ENCODE assay signal across 2 cellular contexts in genomic region chr9:137195525-137196220, GRCh38.
A peak's percentile ranks its signal among the peaks of the same experiment; 100 is the strongest.
TF ChIP-seq lines count a peak whose summit lies in the region.

No MANE protein-coding gene starts in this region.

TF ChIP-seq in HCT116, 20 proteins besides CTCF, POLR2A, EP300 and RAD21:
- TF ChIP-seq MAX (IDR thresholded peaks at IDR 0.05) = no peak

TF ChIP-seq in K562, 482 proteins besides CTCF, POLR2A, EP300 and RAD21:
- 0 out of 2 replicates have a peak, but pooled peaks have one; percentile 25 for TF ChIP-seq ZBTB33 (CRISPR knock-in tag; IDR thresholded peaks at IDR 0.05)
- no peak for TF ChIP-seq RBM34 (IDR thresholded peaks at IDR 0.05; ENCODE audit: borderline replicate concordance, insufficient read depth, low read length)
- TF ChIP-seq NFIC (IDR thresholded peaks at IDR 0.05) = peak; percentile 74
TF ChIP-seq in K562: peak in this region for 2.
